Comparison of ENCODE assay signal across 1 cellular context in genomic region chr22:19122143-19122751, GRCh38.
TF ChIP-seq lines count a peak whose summit lies in the region.

TSS of gene DGCR2 (minus strand) at chr22:19122412. CDS start at chr22:19122206, 206 bp downstream.

TF ChIP-seq in K562, 482 proteins besides CTCF, POLR2A, EP300 and RAD21 (continued from another document and continues in another):
- TF ChIP-seq ZHX1 (conservative IDR thresholded peaks at IDR 0.05; ENCODE audit: low read length), result peak; percentile 95
- TF ChIP-seq, protein P1, sequence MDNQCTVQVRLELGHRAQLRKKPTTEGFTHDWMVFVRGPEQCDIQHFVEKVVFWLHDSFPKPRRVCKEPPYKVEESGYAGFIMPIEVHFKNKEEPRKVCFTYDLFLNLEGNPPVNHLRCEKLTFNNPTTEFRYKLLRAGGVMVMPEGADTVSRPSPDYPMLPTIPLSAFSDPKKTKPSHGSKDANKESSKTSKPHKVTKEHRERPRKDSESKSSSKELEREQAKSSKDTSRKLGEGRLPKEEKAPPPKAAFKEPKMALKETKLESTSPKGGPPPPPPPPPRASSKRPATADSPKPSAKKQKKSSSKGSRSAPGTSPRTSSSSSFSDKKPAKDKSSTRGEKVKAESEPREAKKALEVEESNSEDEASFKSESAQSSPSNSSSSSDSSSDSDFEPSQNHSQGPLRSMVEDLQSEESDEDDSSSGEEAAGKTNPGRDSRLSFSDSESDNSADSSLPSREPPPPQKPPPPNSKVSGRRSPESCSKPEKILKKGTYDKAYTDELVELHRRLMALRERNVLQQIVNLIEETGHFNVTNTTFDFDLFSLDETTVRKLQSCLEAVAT (IDR thresholded peaks at IDR 0.05), result peak in 1 of 2 experiments; percentile 8; a peak in 1 of 4 replicates
- TF ChIP-seq, protein P2, sequence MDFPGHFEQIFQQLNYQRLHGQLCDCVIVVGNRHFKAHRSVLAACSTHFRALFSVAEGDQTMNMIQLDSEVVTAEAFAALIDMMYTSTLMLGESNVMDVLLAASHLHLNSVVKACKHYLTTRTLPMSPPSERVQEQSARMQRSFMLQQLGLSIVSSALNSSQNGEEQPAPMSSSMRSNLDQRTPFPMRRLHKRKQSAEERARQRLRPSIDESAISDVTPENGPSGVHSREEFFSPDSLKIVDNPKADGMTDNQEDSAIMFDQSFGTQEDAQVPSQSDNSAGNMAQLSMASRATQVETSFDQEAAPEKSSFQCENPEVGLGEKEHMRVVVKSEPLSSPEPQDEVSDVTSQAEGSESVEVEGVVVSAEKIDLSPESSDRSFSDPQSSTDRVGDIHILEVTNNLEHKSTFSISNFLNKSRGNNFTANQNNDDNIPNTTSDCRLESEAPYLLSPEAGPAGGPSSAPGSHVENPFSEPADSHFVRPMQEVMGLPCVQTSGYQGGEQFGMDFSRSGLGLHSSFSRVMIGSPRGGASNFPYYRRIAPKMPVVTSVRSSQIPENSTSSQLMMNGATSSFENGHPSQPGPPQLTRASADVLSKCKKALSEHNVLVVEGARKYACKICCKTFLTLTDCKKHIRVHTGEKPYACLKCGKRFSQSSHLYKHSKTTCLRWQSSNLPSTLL (IDR thresholded peaks at IDR 0.05), result no peak
- no peak for TF ChIP-seq ZNF324 (CRISPR knock-in tag; IDR thresholded peaks at IDR 0.05)
- TF ChIP-seq MAFF (IDR thresholded peaks at IDR 0.05; ENCODE audit: low read length), result no peak
- no peak for TF ChIP-seq GATAD2B (IDR thresholded peaks at IDR 0.05; ENCODE audit: borderline replicate concordance)
- peak; percentile 84 for TF ChIP-seq ZNF395 (CRISPR knock-in tag; IDR thresholded peaks at IDR 0.05)
- TF ChIP-seq SMARCC2 (IDR thresholded peaks at IDR 0.05; ENCODE audit: low read depth), result no peak
- no peak for TF ChIP-seq SREBF1 (IDR thresholded peaks at IDR 0.05; ENCODE audit: borderline replicate concordance, low read depth, low read length)
- no peak for TF ChIP-seq RBM34 (IDR thresholded peaks at IDR 0.05; ENCODE audit: borderline replicate concordance, insufficient read depth, low read length)
- TF ChIP-seq GABPB1 (CRISPR knock-in tag; IDR thresholded peaks at IDR 0.05), result no peak
- TF ChIP-seq, protein P3, sequence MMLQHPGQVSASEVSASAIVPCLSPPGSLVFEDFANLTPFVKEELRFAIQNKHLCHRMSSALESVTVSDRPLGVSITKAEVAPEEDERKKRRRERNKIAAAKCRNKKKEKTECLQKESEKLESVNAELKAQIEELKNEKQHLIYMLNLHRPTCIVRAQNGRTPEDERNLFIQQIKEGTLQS (IDR thresholded peaks at IDR 0.05), result no peak
- TF ChIP-seq, protein P3 (CRISPR knock-in tag; conservative IDR thresholded peaks at IDR 0.05), result 0 out of 2 replicates have a peak, but pooled peaks have one; percentile 23
- TF ChIP-seq, protein P4, sequence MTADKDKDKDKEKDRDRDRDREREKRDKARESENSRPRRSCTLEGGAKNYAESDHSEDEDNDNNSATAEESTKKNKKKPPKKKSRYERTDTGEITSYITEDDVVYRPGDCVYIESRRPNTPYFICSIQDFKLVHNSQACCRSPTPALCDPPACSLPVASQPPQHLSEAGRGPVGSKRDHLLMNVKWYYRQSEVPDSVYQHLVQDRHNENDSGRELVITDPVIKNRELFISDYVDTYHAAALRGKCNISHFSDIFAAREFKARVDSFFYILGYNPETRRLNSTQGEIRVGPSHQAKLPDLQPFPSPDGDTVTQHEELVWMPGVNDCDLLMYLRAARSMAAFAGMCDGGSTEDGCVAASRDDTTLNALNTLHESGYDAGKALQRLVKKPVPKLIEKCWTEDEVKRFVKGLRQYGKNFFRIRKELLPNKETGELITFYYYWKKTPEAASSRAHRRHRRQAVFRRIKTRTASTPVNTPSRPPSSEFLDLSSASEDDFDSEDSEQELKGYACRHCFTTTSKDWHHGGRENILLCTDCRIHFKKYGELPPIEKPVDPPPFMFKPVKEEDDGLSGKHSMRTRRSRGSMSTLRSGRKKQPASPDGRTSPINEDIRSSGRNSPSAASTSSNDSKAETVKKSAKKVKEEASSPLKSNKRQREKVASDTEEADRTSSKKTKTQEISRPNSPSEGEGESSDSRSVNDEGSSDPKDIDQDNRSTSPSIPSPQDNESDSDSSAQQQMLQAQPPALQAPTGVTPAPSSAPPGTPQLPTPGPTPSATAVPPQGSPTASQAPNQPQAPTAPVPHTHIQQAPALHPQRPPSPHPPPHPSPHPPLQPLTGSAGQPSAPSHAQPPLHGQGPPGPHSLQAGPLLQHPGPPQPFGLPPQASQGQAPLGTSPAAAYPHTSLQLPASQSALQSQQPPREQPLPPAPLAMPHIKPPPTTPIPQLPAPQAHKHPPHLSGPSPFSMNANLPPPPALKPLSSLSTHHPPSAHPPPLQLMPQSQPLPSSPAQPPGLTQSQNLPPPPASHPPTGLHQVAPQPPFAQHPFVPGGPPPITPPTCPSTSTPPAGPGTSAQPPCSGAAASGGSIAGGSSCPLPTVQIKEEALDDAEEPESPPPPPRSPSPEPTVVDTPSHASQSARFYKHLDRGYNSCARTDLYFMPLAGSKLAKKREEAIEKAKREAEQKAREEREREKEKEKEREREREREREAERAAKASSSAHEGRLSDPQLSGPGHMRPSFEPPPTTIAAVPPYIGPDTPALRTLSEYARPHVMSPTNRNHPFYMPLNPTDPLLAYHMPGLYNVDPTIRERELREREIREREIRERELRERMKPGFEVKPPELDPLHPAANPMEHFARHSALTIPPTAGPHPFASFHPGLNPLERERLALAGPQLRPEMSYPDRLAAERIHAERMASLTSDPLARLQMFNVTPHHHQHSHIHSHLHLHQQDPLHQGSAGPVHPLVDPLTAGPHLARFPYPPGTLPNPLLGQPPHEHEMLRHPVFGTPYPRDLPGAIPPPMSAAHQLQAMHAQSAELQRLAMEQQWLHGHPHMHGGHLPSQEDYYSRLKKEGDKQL (CRISPR knock-in tag; IDR thresholded peaks at IDR 0.05; ENCODE audit: borderline replicate concordance), result no peak
- no peak for TF ChIP-seq MECOM (CRISPR knock-in tag; IDR thresholded peaks at IDR 0.05)
- no peak for TF ChIP-seq HNRNPH1 (optimal IDR thresholded peaks at IDR 0.05; ENCODE audit: low read depth, low read length)
- TF ChIP-seq ZNF23 (CRISPR knock-in tag; IDR thresholded peaks at IDR 0.05), result no peak
- TF ChIP-seq ZNF696 (CRISPR knock-in tag; conservative IDR thresholded peaks at IDR 0.05), result no peak
- peak; percentile 79; the same call in 1 of the 2 replicates for TF ChIP-seq GTF2A2 (tag; IDR thresholded peaks at IDR 0.05)
- TF ChIP-seq KLF10 (CRISPR knock-in tag; IDR thresholded peaks at IDR 0.05), result no peak
- no peak for TF ChIP-seq ETV6 (IDR thresholded peaks at IDR 0.05; ENCODE audit: borderline replicate concordance in 1 of 2, low read depth in 2 of 2, low read length in 1 of 2)
- TF ChIP-seq ETV6 (CRISPR knock-in tag; IDR thresholded peaks at IDR 0.05; ENCODE audit: borderline replicate concordance), result no peak
- no peak for TF ChIP-seq ZNF311 (CRISPR knock-in tag; IDR thresholded peaks at IDR 0.05)
- peak; percentile 86 for TF ChIP-seq ZNF764 (CRISPR knock-in tag; IDR thresholded peaks at IDR 0.05; ENCODE audit: low read depth)
- TF ChIP-seq, protein P5, sequence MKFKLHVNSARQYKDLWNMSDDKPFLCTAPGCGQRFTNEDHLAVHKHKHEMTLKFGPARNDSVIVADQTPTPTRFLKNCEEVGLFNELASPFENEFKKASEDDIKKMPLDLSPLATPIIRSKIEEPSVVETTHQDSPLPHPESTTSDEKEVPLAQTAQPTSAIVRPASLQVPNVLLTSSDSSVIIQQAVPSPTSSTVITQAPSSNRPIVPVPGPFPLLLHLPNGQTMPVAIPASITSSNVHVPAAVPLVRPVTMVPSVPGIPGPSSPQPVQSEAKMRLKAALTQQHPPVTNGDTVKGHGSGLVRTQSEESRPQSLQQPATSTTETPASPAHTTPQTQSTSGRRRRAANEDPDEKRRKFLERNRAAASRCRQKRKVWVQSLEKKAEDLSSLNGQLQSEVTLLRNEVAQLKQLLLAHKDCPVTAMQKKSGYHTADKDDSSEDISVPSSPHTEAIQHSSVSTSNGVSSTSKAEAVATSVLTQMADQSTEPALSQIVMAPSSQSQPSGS (CRISPR knock-in tag; IDR thresholded peaks at IDR 0.05), result no peak
- TF ChIP-seq MCM5 (IDR thresholded peaks at IDR 0.05; ENCODE audit: low read depth), result no peak
- TF ChIP-seq SNRNP70 (optimal IDR thresholded peaks at IDR 0.05; ENCODE audit: low read depth, low read length), result no peak
- no peak for TF ChIP-seq FOXK2 (conservative IDR thresholded peaks at IDR 0.05 in 1 of 2, IDR thresholded peaks at IDR 0.05 in 1 of 2; ENCODE audit: low read depth in 2 of 2)
- peak; percentile 71; the same call in 1 of the 2 replicates for TF ChIP-seq TARDBP (IDR thresholded peaks at IDR 0.05)
- peak; percentile 71 for TF ChIP-seq SMAD3 (CRISPR knock-in tag; conservative IDR thresholded peaks at IDR 0.05)
- no peak for TF ChIP-seq RBM39 (optimal IDR thresholded peaks at IDR 0.05; ENCODE audit: low read depth, low read length)
- no peak for TF ChIP-seq SFPQ (IDR thresholded peaks at IDR 0.05; ENCODE audit: low read depth, low read length)
- TF ChIP-seq SNAPC5 (CRISPR knock-in tag; IDR thresholded peaks at IDR 0.05), result no peak
- TF ChIP-seq ZNF263 (CRISPR knock-in tag; IDR thresholded peaks at IDR 0.05; ENCODE audit: borderline replicate concordance), result no peak
- no peak for TF ChIP-seq POLR2H (tag; IDR thresholded peaks at IDR 0.05; ENCODE audit: low read depth)
- TF ChIP-seq IRF2 (CRISPR knock-in tag; IDR thresholded peaks at IDR 0.05), result no peak
- no peak for TF ChIP-seq SPI1 (IDR thresholded peaks at IDR 0.05; ENCODE audit: borderline replicate concordance, low read depth, low read length)
- TF ChIP-seq ZNF175 (CRISPR knock-in tag; IDR thresholded peaks at IDR 0.05; ENCODE audit: low read depth), result no peak
- no peak for TF ChIP-seq MIER1 (IDR thresholded peaks at IDR 0.05; ENCODE audit: low read depth)
- no peak for TF ChIP-seq GTF2E2 (tag; IDR thresholded peaks at IDR 0.05)
- TF ChIP-seq, protein P6, sequence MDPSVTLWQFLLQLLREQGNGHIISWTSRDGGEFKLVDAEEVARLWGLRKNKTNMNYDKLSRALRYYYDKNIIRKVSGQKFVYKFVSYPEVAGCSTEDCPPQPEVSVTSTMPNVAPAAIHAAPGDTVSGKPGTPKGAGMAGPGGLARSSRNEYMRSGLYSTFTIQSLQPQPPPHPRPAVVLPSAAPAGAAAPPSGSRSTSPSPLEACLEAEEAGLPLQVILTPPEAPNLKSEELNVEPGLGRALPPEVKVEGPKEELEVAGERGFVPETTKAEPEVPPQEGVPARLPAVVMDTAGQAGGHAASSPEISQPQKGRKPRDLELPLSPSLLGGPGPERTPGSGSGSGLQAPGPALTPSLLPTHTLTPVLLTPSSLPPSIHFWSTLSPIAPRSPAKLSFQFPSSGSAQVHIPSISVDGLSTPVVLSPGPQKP (CRISPR knock-in tag; IDR thresholded peaks at IDR 0.05), result no peak
- TF ChIP-seq ZNF41 (CRISPR knock-in tag; conservative IDR thresholded peaks at IDR 0.05), result no peak; the same call in 1 of the 2 replicates
- 0 out of 2 replicates have a peak, but pooled peaks have one; percentile 82 for TF ChIP-seq ZNF830 (CRISPR knock-in tag; IDR thresholded peaks at IDR 0.05)
- TF ChIP-seq TFAM (CRISPR knock-in tag; conservative IDR thresholded peaks at IDR 0.05), result no peak
- no peak for TF ChIP-seq FOXM1 (IDR thresholded peaks at IDR 0.05; ENCODE audit: low read depth)
- TF ChIP-seq FOXM1 (CRISPR knock-in tag; IDR thresholded peaks at IDR 0.05; ENCODE audit: low read depth), result no peak
- no peak for TF ChIP-seq ZNF586 (CRISPR knock-in tag; conservative IDR thresholded peaks at IDR 0.05)
- peak; percentile 66; the same call in 1 of the 2 replicates for TF ChIP-seq DIDO1 (tag; IDR thresholded peaks at IDR 0.05; ENCODE audit: low read depth)
- peak; percentile 83 for TF ChIP-seq ZBTB17 (CRISPR knock-in tag; IDR thresholded peaks at IDR 0.05)
